26 cellular contexts compared by ENCODE assay signal in genomic region chr1:11483581-11484320, GRCh38. TPM values are rescaled to one million over a fixed set of nuclear protein-coding genes. Genes with fewer than 3 reads are reported as not detected.
DNase-seq lines count a peak whose midpoint lies in the region; ATAC-seq and TF ChIP-seq lines count a peak whose summit lies in the region.
"Had no signal": no experiment of that assay in that cellular context is flagged by ENCODE, and none has a peak within 500 bp of the region (broad histone marks: within the 10 kb centered on the region; RNA-seq: fewer than 3 reads in every experiment).

No MANE protein-coding gene starts in this region.

- H3K27ac ChIP-seq in C4-2B (peak overlapping the region; percentile 52), PC-9 (no peak overlapping the region), mesendoderm (ENCODE audit: low read depth, low read length) (no peak overlapping the region)
- H3K27ac ChIP-seq: colonic mucosa, sigmoid colon, upper lobe of left lung had no signal

- no peaks in the 10 kb centered on the region for H3K79me2 ChIP-seq in PC-9 (ENCODE audit: low read depth)
- H3K79me2 ChIP-seq in mesendoderm (ENCODE audit: control insufficient read depth, insufficient read depth, low read length) = no peaks in the 10 kb centered on the region

- H3K27me3 ChIP-seq in PC-9 (ENCODE audit: insufficient read depth, low read depth) = peaks cover 62% of the 10 kb centered on the region
- no peaks in the 10 kb centered on the region for H3K27me3 ChIP-seq in mesendoderm (ENCODE audit: insufficient read depth, low read length, poor library complexity)

- no CpG with 5 or more reads among the region's 10 CpGs for WGBS in mesendoderm (ENCODE audit: extremely low coverage, insufficient coverage, low lambda C conversion rate)

- H3K4me2 ChIP-seq in PC-9 (peak overlapping the region; percentile 3; the same call in 1 of the 2 replicates), mesendoderm (ENCODE audit: low read length) (no peak overlapping the region)

- H3F3A ChIP-seq in PC-9 (ENCODE audit: insufficient read depth, low read depth) = no peaks in the 10 kb centered on the region

- H3K4me3 ChIP-seq in PC-9 = no peak overlapping the region
- no peak overlapping the region for H3K4me3 ChIP-seq in mesendoderm (ENCODE audit: low read length)
- H3K4me3 ChIP-seq: colonic mucosa, GM12878, sigmoid colon, upper lobe of left lung had no signal

- no peaks in the 10 kb centered on the region for H3K79me1 ChIP-seq in mesendoderm (ENCODE audit: low read length)

- no peak overlapping the region for H2AK5ac ChIP-seq in mesendoderm (ENCODE audit: low read length)

- TF ChIP-seq CTCF in C4-2B (conservative IDR thresholded peaks at IDR 0.05) (no peak), PC-9 (conservative IDR thresholded peaks at IDR 0.05) (no peak)

- H3K9me2 ChIP-seq in PC-9 (ENCODE audit: insufficient read depth) = no peaks in the 10 kb centered on the region

- H3K18ac ChIP-seq in mesendoderm (ENCODE audit: low read length) = no peak overlapping the region

- H3K4ac ChIP-seq in mesendoderm (ENCODE audit: low read depth, low read length) = no peak overlapping the region

- DNase-seq in NCI-H146 (lab: John Stamatoyannopoulos, UW) = peak; percentile 2
- DNase-seq in NCI-H146 treated with DMSO at 0.1 percent for 48 hours (lab: John Stamatoyannopoulos, UW; ENCODE audit: unreplicated experiment) = no peak
- DNase-seq in PC-9 = peak in 1 of 2 experiments; percentile 56
- peak; percentile 18 for DNase-seq in mesendoderm
- DNase-seq in Ammon's horn (ENCODE audit: low spot score) = no peak
- DNase-seq: activated CD4-positive, alpha-beta T cell treated with anti-CD3 and anti-CD28 coated beads, Interleukin-2, amount 50 U/mL, for 4 hours; activated CD4-positive, CD25-positive, alpha-beta regulatory T cell; activated naive CD4-positive, alpha-beta T cell treated with anti-CD3 and anti-CD28 coated beads, Interleukin-2, amount 10 ng/mL, durations not matched to agents 7 days and 5 days; amniotic stem cell; colonic mucosa; effector memory CD4-positive, alpha-beta T cell; GOT3; kidney glomerular epithelial cell; NCI-H1105; NCI-H2107; NCI-H510A; SHP77 treated with DMSO at 0.1 percent for 48 hours; sigmoid colon; stimulated activated CD4-positive, alpha-beta T cell treated with anti-CD3 and anti-CD28 coated beads, Interleukin-4, amount 100 ng/mL, for 4 hours had no signal

- H2BK15ac ChIP-seq in mesendoderm (replicated peaks; ENCODE audit: low read depth) = no peak overlapping the region

- no peak overlapping the region for H2BK120ac ChIP-seq in mesendoderm (ENCODE audit: low read depth, low read length)

- H3K9ac ChIP-seq in mesendoderm (ENCODE audit: low read length) = no peak overlapping the region

- H4K8ac ChIP-seq in mesendoderm (ENCODE audit: low read depth, low read length) = no peak overlapping the region

- H3K4me1 ChIP-seq in PC-9 (replicated peaks; ENCODE audit: insufficient read depth) = no peaks in the 10 kb centered on the region
- no peaks in the 10 kb centered on the region for H3K4me1 ChIP-seq in mesendoderm (ENCODE audit: control insufficient read depth, low read depth, low read length)
- H3K4me1 ChIP-seq: colonic mucosa had no signal

- H4K5ac ChIP-seq in mesendoderm (ENCODE audit: low read length) = no peak overlapping the region

- no TSS peak for BruUV-seq in PC-9 (replicated peaks; lab: Mats Ljungman, UMichigan)

- H3K36me3 ChIP-seq in PC-9 (ENCODE audit: low read depth) = no peaks in the 10 kb centered on the region
- H3K36me3 ChIP-seq in mesendoderm (ENCODE audit: control insufficient read depth, insufficient read depth, low read length) = no peaks in the 10 kb centered on the region
- H3K36me3 ChIP-seq: colonic mucosa, sigmoid colon, upper lobe of left lung had no signal

- H2AFZ ChIP-seq in PC-9 = no peak overlapping the region

- intact Hi-C loops in PC-9 (cut with micrococcal nuclease; ENCODE audit: unreplicated experiment) = no loop called here

- no peak overlapping the region for H3K23ac ChIP-seq in mesendoderm (ENCODE audit: low read length)

- no peaks in the 10 kb centered on the region for H3K9me3 ChIP-seq in PC-9 (ENCODE audit: insufficient read depth, low read depth)
- H3K9me3 ChIP-seq: colonic mucosa, sigmoid colon, upper lobe of left lung had no signal

- H3K56ac ChIP-seq in mesendoderm (ENCODE audit: low read length) = no peak overlapping the region

- H4K20me1 ChIP-seq in PC-9 (ENCODE audit: insufficient read depth) = no peaks in the 10 kb centered on the region

- no peak for ATAC-seq in GM19467 (IDR thresholded peaks at IDR 0.05; ENCODE audit: unreplicated experiment)
- ATAC-seq in HG03045 (IDR thresholded peaks at IDR 0.05; ENCODE audit: unreplicated experiment) = no peak
- ATAC-seq: GM12878; stimulated activated memory B cell treated with anti-CD40 and anti-IgM and Interleukin-4, amounts not matched to agents 10 μg/mL and 1 μg/mL and 100 μg/mL, for 72 hours had no signal

- no peak overlapping the region for H2BK5ac ChIP-seq in mesendoderm (ENCODE audit: low read length)

- CTCF ChIA-PET in PC-9 (lab: Charles Lee) = no interaction called here

- POLR2A ChIA-PET in PC-9 (lab: Charles Lee; ENCODE audit: unreplicated experiment) = interaction anchor here (0.5 kb wide), 1 partner anchor 389 kb away, joined by 3 read pairs; no protein-coding TSS in a partner anchor

RNA-seq across cellular contexts. Expression of gene DISP3, which starts 4.8 kb away (rescaled TPM):
- total RNA-seq in PC-9 (2021) = not detected in 2 replicates
- 0.81 TPM for polyA plus RNA-seq in mesendoderm (2013, experiment 1 of 2)
- polyA plus RNA-seq in mesendoderm (2013, experiment 2 of 2) = 0.76 TPM
- total RNA-seq: LHCN-M2 had no signal

Comparison
In these comparisons a context has a peak if more than half of its experiments do, and no peak if none do; other contexts are left out.
1. DNase-seq: peak in NCI-H146 (single experiment) and mesendoderm (single experiment); none in NCI-H146 treated with DMSO at 0.1 percent for 48 hours (single experiment) and Ammon's horn (single experiment).